Comparison of ENCODE assay signal across 8 cellular contexts in the genomic region with DNA sequence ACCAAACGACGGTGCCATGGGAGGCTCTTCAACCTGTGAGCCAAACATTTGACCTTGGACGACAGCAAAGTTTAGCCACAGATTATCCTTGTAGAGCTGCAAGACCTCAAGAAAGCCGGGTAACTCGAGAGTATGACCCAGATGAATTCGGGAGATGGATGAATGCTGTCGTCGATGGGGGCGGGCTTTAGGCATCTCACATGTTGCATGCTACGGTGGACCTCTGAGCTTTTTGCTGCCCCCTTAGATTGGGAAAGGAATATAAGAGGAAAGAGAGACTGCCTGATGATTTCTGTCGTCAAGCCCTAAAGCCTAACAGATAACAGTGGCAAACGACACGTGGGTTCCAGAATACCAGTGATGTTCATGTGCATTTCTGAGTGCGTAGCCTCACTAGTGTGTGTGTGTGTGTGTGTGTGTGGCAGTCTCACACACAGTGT. TPM values are rescaled to one million over a fixed set of nuclear protein-coding genes. Genes with fewer than 3 reads are reported as not detected.
DNase-seq lines count a peak whose midpoint lies in the region; ATAC-seq and TF ChIP-seq lines count a peak whose summit lies in the region.

No MANE protein-coding gene starts in this region.

- H2AFZ ChIP-seq in OCI-LY7 (ENCODE audit: low read length), result peak overlapping the region; percentile 91

- peak overlapping the region; percentile 95 for H3K4me2 ChIP-seq in OCI-LY7 (ENCODE audit: low read length)

- intact Hi-C loops in activated CD4-positive, alpha-beta T cell treated with anti-CD3 and anti-CD28 coated beads for 36 hours (cut with DNase I, micrococcal nuclease), result loop anchor here (1.0 to 5.0 kb wide), 8 partner anchors 78 to 701 kb away; partner anchors contain the start of genes DNAJC3 (in 2 of the 2) and GPR180 (in 1 of the 2)
- intact Hi-C loops in OCI-LY7 (cut with micrococcal nuclease; ENCODE audit: unreplicated experiment), result loop anchor here (2.0 to 5.0 kb wide), 4 partner anchors 80 to 111 kb away; no protein-coding TSS in a partner anchor

- H3K79me2 ChIP-seq in OCI-LY7 (ENCODE audit: insufficient read depth, low read depth, low read length), result peaks cover 6% of the 10 kb centered on the region; the same call in 1 of the 2 replicates

- no peaks in the 10 kb centered on the region for H3K9me2 ChIP-seq in OCI-LY7 (ENCODE audit: insufficient read depth, low read length)

- H3K27ac ChIP-seq in OCI-LY7 (ENCODE audit: low read depth, low read length, poor library complexity, severe bottlenecking) (peak overlapping the region; percentile 22), duodenal mucosa (ENCODE audit: low read depth, low read length) (peak overlapping the region; percentile 62)

- no peak for ATAC-seq in activated CD4-positive, alpha-beta T cell treated with anti-CD3 and anti-CD28 coated beads for 36 hours
- no peak for ATAC-seq in left lobe of liver

- BruUV-seq in OCI-LY7 (replicated peaks; lab: Mats Ljungman, UMichigan), result no TSS peak

- H3K4me1 ChIP-seq in OCI-LY7 (ENCODE audit: insufficient read depth, low read length, poor library complexity, severe bottlenecking) (peaks cover 27% of the 10 kb centered on the region), duodenal mucosa (ENCODE audit: control insufficient read depth in 1 of 2, insufficient read depth in 2 of 2, low read length in 2 of 2) (peaks cover 28 to 36% of the 10 kb centered on the region in 2 donors)

- POLR2A ChIA-PET in activated CD4-positive, alpha-beta T cell treated with anti-CD3 and anti-CD28 coated beads for 36 hours (lab: Charles Lee), result interaction anchor here (0.6 to 0.9 kb wide), 2 partner anchors 375 to 1925 kb away, joined by 3 to 8 read pairs; partner anchors contain the start of gene DNAJC3
- POLR2A ChIA-PET in OCI-LY7 (lab: Charles Lee), result no interaction called here

- peaks cover 8% of the 10 kb centered on the region for H3K27me3 Mint-ChIP-seq in activated CD4-positive, alpha-beta T cell treated with anti-CD3 and anti-CD28 coated beads for 36 hours
- peaks cover 11% of the 10 kb centered on the region for H3K27me3 Mint-ChIP-seq in neural crest cell (ENCODE audit: low read depth)

- H3K36me3 ChIP-seq in OCI-LY7 (ENCODE audit: insufficient read depth, low read length) (no peaks in the 10 kb centered on the region; the same call in 1 of the 2 replicates), duodenal mucosa (ENCODE audit: control insufficient read depth in 1 of 2, insufficient read depth in 2 of 2, low read length in 2 of 2) (no peaks in the 10 kb centered on the region)

- no peaks in the 10 kb centered on the region for H3K9me3 Mint-ChIP-seq in activated CD4-positive, alpha-beta T cell treated with anti-CD3 and anti-CD28 coated beads for 36 hours (ENCODE audit: low read depth)
- no peaks in the 10 kb centered on the region for H3K9me3 Mint-ChIP-seq in neural crest cell

- H3K4me3 Mint-ChIP-seq in activated CD4-positive, alpha-beta T cell treated with anti-CD3 and anti-CD28 coated beads for 36 hours, result peak overlapping the region; percentile 78
- peak overlapping the region; percentile 86 for H3K4me3 Mint-ChIP-seq in neural crest cell

- H3K9ac ChIP-seq in duodenal mucosa (ENCODE audit: low read depth in 1 of 2, low read length in 2 of 2), result peak overlapping the region in 1 of 2 donors; percentile 63

- TF ChIP-seq CTCF in OCI-LY7 (conservative IDR thresholded peaks at IDR 0.05; ENCODE audit: low read length), result no peak
- TF ChIP-seq CTCF in neural crest cell (conservative IDR thresholded peaks at IDR 0.05), result no peak
- no peak for TF ChIP-seq CTCF in GM10266 (IDR thresholded peaks at IDR 0.05; ENCODE audit: control insufficient read depth, insufficient read depth, low read depth, missing control alignments)

- peaks cover 5% of the 10 kb centered on the region for H3K36me3 Mint-ChIP-seq in activated CD4-positive, alpha-beta T cell treated with anti-CD3 and anti-CD28 coated beads for 36 hours (ENCODE audit: low read depth)
- H3K36me3 Mint-ChIP-seq in neural crest cell (ENCODE audit: low read depth), result peaks cover 3% of the 10 kb centered on the region

- H3K27me3 ChIP-seq in duodenal mucosa (ENCODE audit: control insufficient read depth in 1 of 2, insufficient read depth in 2 of 2, low read length in 2 of 2), result no peaks in the 10 kb centered on the region

- DNase-seq in activated CD4-positive, alpha-beta T cell treated with anti-CD3 and anti-CD28 coated beads for 36 hours, result no peak
- no peak for DNase-seq in activated CD4-positive, alpha-beta T cell treated with anti-CD3 and anti-CD28 coated beads, Interleukin-2, amount 50 U/mL, for 1 hour
- DNase-seq in OCI-LY7 (ENCODE audit: low spot score) (no peak), neural crest cell (ENCODE audit: low read depth, low spot score) (no peak), left lobe of liver (ENCODE audit: low spot score) (no peak), GM10266 (ENCODE audit: extremely low spot score) (no peak)
- no peak for DNase-seq in activated effector memory CD4-positive, alpha-beta T cell treated with anti-CD3 and anti-CD28 coated beads, Interleukin-2, amount 50 U/mL, for 16 hours

- H3K4me1 Mint-ChIP-seq in activated CD4-positive, alpha-beta T cell treated with anti-CD3 and anti-CD28 coated beads for 36 hours, result peaks cover 39% of the 10 kb centered on the region
- peaks cover 32% of the 10 kb centered on the region for H3K4me1 Mint-ChIP-seq in neural crest cell

- H4K20me1 ChIP-seq in OCI-LY7 (ENCODE audit: insufficient read depth, low read length), result no peaks in the 10 kb centered on the region

- no peak overlapping the region for H3K27ac Mint-ChIP-seq in activated CD4-positive, alpha-beta T cell treated with anti-CD3 and anti-CD28 coated beads for 36 hours
- peak overlapping the region; percentile 35 for H3K27ac Mint-ChIP-seq in neural crest cell (ENCODE audit: unreplicated experiment)

- H3K9me3 ChIP-seq in OCI-LY7 (ENCODE audit: low read length) (no peaks in the 10 kb centered on the region), duodenal mucosa (ENCODE audit: control insufficient read depth in 1 of 2, low read length in 2 of 2) (no peaks in the 10 kb centered on the region)

- H3K4me3 ChIP-seq in OCI-LY7 (ENCODE audit: low read depth, low read length, poor library complexity, severe bottlenecking) (peak overlapping the region; percentile 89), duodenal mucosa (ENCODE audit: low read depth in 1 of 2, low read length in 2 of 2) (peak overlapping the region; percentile 73 to 85)

- CTCF ChIA-PET in activated CD4-positive, alpha-beta T cell treated with anti-CD3 and anti-CD28 coated beads for 36 hours (lab: Charles Lee), result interaction anchor here (0.7 to 3.3 kb wide), 6 partner anchors 14 to 375 kb away, joined by 3 to 14 read pairs (median 5); partner anchors contain the start of gene DNAJC3
- CTCF ChIA-PET in OCI-LY7 (lab: Charles Lee; ENCODE audit: unreplicated experiment), result interaction anchor here (1.0 kb wide), 1 partner anchor 79 kb away, joined by 4 read pairs; no protein-coding TSS in a partner anchor

RNA-seq across cellular contexts. Expression of gene ABCC4, which starts 0.7 kb away (rescaled TPM):
- 1 to 10 TPM; 9.0 to 9.5 TPM for total RNA-seq in activated CD4-positive, alpha-beta T cell treated with anti-CD3 and anti-CD28 coated beads for 36 hours
- total RNA-seq in OCI-LY7 (2014; rRNA removed; shearing (Covaris generic)), result 7.3 and 8.4 TPM in 2 replicates
- total RNA-seq in OCI-LY7 (2022) (7.8 and 10.2 TPM in 2 replicates), neural crest cell (21.8 and 24.8 TPM in 2 replicates), left lobe of liver (1.7 TPM)
